Comparison of ENCODE assay signal across 8 cellular contexts in genomic region chr16:49464877-49465504, GRCh38.
A peak's percentile ranks its signal among the peaks of the same experiment; 100 is the strongest.
DNase-seq lines count a peak whose midpoint lies in the region; ATAC-seq and TF ChIP-seq lines count a peak whose summit lies in the region.

No MANE protein-coding gene starts in this region.

- H3K4me1 Mint-ChIP-seq in activated CD8-positive, alpha-beta T cell treated with anti-CD3 and anti-CD28 coated beads, Interleukin-2, amount 10 ng/mL, durations not matched to agents 7 days and 5 days (ENCODE audit: low read depth) = peaks cover 46% of the 10 kb centered on the region

- H3K36me3 Mint-ChIP-seq in activated CD8-positive, alpha-beta T cell treated with anti-CD3 and anti-CD28 coated beads, Interleukin-2, amount 10 ng/mL, durations not matched to agents 7 days and 5 days (ENCODE audit: low read depth) = no peaks in the 10 kb centered on the region

- H3K36me3 ChIP-seq in left lung = no peaks in the 10 kb centered on the region

- no peaks in the 10 kb centered on the region for H3K4me1 ChIP-seq in left lung

- ATAC-seq in GM18502 (IDR thresholded peaks at IDR 0.05; ENCODE audit: poor library complexity, unreplicated experiment) (peak; percentile 35), left lung (peak; percentile 69), HG03432 (IDR thresholded peaks at IDR 0.05; ENCODE audit: unreplicated experiment) (no peak)
- no peak for ATAC-seq in activated CD8-positive, alpha-beta T cell treated with anti-CD3 and anti-CD28 coated beads, Interleukin-2, amount 10 ng/mL, durations not matched to agents 7 days and 5 days

- H3K27me3 ChIP-seq in left lung = peaks cover 0 to 27% of the 10 kb centered on the region in 2 donors

- no peak overlapping the region for H3K4me3 Mint-ChIP-seq in activated CD8-positive, alpha-beta T cell treated with anti-CD3 and anti-CD28 coated beads, Interleukin-2, amount 10 ng/mL, durations not matched to agents 7 days and 5 days

- TF ChIP-seq CTCF in C4-2B (conservative IDR thresholded peaks at IDR 0.05) (peak; percentile 63), left lung (IDR thresholded peaks at IDR 0.05) (no peak)

- no peaks in the 10 kb centered on the region for H3K9me3 Mint-ChIP-seq in activated CD8-positive, alpha-beta T cell treated with anti-CD3 and anti-CD28 coated beads, Interleukin-2, amount 10 ng/mL, durations not matched to agents 7 days and 5 days (ENCODE audit: insufficient read depth)

- H3K27ac ChIP-seq in C4-2B = no peak overlapping the region
- H3K27ac ChIP-seq in left lung = no peak overlapping the region

- H3K9me3 ChIP-seq in left lung = no peaks in the 10 kb centered on the region

- CTCF ChIA-PET in activated CD8-positive, alpha-beta T cell treated with anti-CD3 and anti-CD28 coated beads, Interleukin-2, amount 10 ng/mL, durations not matched to agents 7 days and 5 days (lab: Charles Lee) = interaction anchor here (1.2 kb wide), 1 partner anchor 9 kb away, joined by 3 read pairs; no protein-coding TSS in a partner anchor

- POLR2A ChIA-PET in activated CD8-positive, alpha-beta T cell treated with anti-CD3 and anti-CD28 coated beads, Interleukin-2, amount 10 ng/mL, durations not matched to agents 7 days and 5 days (lab: Charles Lee) = no interaction called here

- no peak for DNase-seq in activated CD8-positive, alpha-beta T cell treated with anti-CD3 and anti-CD28 coated beads, Interleukin-2, amount 10 ng/mL, durations not matched to agents 7 days and 5 days
- DNase-seq in left lung (peak; percentile 19 to 73), A172 (ENCODE audit: low spot score) (no peak), AML-193 (lab: John Stamatoyannopoulos, UW) (no peak)
- DNase-seq in effector CD4-positive, alpha-beta T cell = no peak

- intact Hi-C loops in left lung (cut with DNase I) = no loop called here

- H3K4me3 ChIP-seq in left lung = no peak overlapping the region

- H3K27ac Mint-ChIP-seq in activated CD8-positive, alpha-beta T cell treated with anti-CD3 and anti-CD28 coated beads, Interleukin-2, amount 10 ng/mL, durations not matched to agents 7 days and 5 days = peak overlapping the region; percentile 56

- H3K27me3 Mint-ChIP-seq in activated CD8-positive, alpha-beta T cell treated with anti-CD3 and anti-CD28 coated beads, Interleukin-2, amount 10 ng/mL, durations not matched to agents 7 days and 5 days (ENCODE audit: low read depth) = no peaks in the 10 kb centered on the region

Comparison
In these comparisons a context has a peak if more than half of its experiments do, and no peak if none do; other contexts are left out.
1. ATAC-seq: peak in GM18502 (single experiment) and left lung (single experiment); none in activated CD8-positive, alpha-beta T cell treated with anti-CD3 and anti-CD28 coated beads, Interleukin-2, amount 10 ng/mL, durations not matched to agents 7 days and 5 days (single experiment) and HG03432 (single experiment).
2. DNase-seq: peak in left lung (2 of 2); none in activated CD8-positive, alpha-beta T cell treated with anti-CD3 and anti-CD28 coated beads, Interleukin-2, amount 10 ng/mL, durations not matched to agents 7 days and 5 days (single experiment), effector CD4-positive, alpha-beta T cell (single experiment), A172 (single experiment) and AML-193 (0 of 2).